In genomic region chr5:93346301-93346700, GRCh38 we compare ENCODE assay signal across 20 cellular contexts.
"Had no signal": no experiment of that assay in that cellular context is flagged by ENCODE, and none has a peak within 500 bp of the region (broad histone marks: within the 10 kb centered on the region; RNA-seq: fewer than 3 reads in every experiment).

No MANE protein-coding gene starts in this region.

- H3K4me1 ChIP-seq: left ventricle myocardium inferior, right atrium auricular region, right lobe of liver, tibial nerve, uterus had no signal

- DNase-seq: islet precursor cell; left ventricle myocardium inferior; mesendoderm; naive B cell; ovary; right lobe of liver; stimulated activated CD4-positive, alpha-beta T cell treated with anti-CD3 and anti-CD28 coated beads, Interleukin-1b, Interleukin-23, amount 100 ng/mL, for 48 hours; stimulated activated CD4-positive, alpha-beta T cell treated with anti-CD3 and anti-CD28 coated beads, Interleukin-2, amount 100 ng/mL, for 48 hours; stimulated activated CD4-positive, alpha-beta T cell treated with anti-CD3 and anti-CD28 coated beads, Interleukin-4, amount 100 ng/mL, for 4 hours; stimulated activated CD8-positive, alpha-beta memory T cell treated with anti-CD3 and anti-CD28 coated beads, Interleukin-4, amount 100 ng/mL, for 48 hours; stimulated activated naive CD4-positive, alpha-beta T cell treated with Interleukin-2 at 50 U/mL for 16 hours; stimulated activated naive CD8-positive, alpha-beta T cell treated with anti-CD3 and anti-CD28 coated beads, Interleukin-15, amount 100 ng/mL, for 72 hours; substantia nigra; uterus had no signal

- H3K27ac ChIP-seq: left ventricle myocardium inferior, ovary, right atrium auricular region, right lobe of liver, tibial nerve, uterus had no signal

- H3K4me3 ChIP-seq: left ventricle myocardium inferior, lung, ovary, right atrium auricular region, right lobe of liver, smooth muscle cell, tibial nerve, uterus had no signal

- H3K4me2 ChIP-seq: smooth muscle cell had no signal

- ATAC-seq: natural killer cell treated with Interleukin-12 subunit alpha and Interleukin-12 subunit beta and Interleukin-15 and Interleukin-18, amount 100 ng/mL, for 72 hours; right lobe of liver; stimulated activated memory B cell treated with anti-CD40 and anti-IgM and Interleukin-4, amounts not matched to agents 10 μg/mL and 1 μg/mL and 100 μg/mL, for 72 hours; stimulated activated naive CD8-positive, alpha-beta T cell treated with anti-CD3 and anti-CD28 coated beads, Interleukin-15, amount 100 ng/mL, for 72 hours had no signal

- H3K36me3 ChIP-seq: left ventricle myocardium inferior, ovary, right atrium auricular region, right lobe of liver, tibial nerve, uterus had no signal

- H3K9me3 ChIP-seq: left ventricle myocardium inferior, ovary, right atrium auricular region, right lobe of liver, tibial nerve, uterus had no signal

- H3K27me3 ChIP-seq: ovary, right atrium auricular region, right lobe of liver, tibial nerve, uterus had no signal
